1 cellular context compared by ENCODE assay signal in the genomic region with DNA sequence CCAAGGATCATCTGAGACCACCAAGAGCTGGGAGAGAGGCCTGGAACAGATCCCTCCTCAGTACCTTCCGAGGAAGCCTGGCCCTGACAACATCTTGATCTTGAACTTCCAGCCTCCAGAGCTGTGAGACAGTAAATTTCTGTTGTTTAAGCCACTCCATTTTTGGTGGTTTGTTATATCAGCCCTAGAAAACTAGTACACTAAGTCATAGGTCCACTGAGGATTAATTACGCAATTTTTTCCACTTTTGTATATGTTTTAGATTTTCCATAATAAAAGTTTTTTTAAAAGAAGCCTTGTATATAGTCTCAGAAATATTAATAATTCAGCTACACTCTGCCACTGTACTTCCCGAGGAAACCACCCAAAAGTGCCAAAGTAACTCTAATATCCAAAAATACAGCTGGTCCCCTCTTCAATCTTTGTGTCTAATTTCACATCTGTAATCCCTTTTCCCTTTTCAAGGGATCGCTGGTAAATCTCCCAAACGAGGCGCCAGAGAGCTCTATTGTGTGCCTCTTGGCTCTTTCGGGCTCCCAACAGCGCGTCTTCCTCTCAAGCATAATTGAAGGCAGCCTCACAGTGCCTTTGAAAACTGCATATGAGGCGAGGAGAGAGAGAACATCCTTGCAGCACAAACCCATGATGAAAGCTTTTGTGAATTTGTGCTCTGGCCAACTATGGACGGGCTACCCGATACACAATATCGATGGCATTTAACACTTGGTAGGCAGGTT.
TF ChIP-seq lines count a peak whose summit lies in the region.

No MANE protein-coding gene starts in this region.

TF ChIP-seq in HepG2, 621 proteins besides CTCF, POLR2A, EP300 and RAD21:
- no peak for TF ChIP-seq ZNF101 (CRISPR knock-in tag; IDR thresholded peaks at IDR 0.05; ENCODE audit: borderline replicate concordance, low read depth)
- no peak for TF ChIP-seq ZFAT (CRISPR knock-in tag; conservative IDR thresholded peaks at IDR 0.05)
- no peak for TF ChIP-seq ZNF496 (CRISPR knock-in tag; IDR thresholded peaks at IDR 0.05; ENCODE audit: insufficient replicate concordance)
- no peak for TF ChIP-seq MATR3 (CRISPR knock-in tag; IDR thresholded peaks at IDR 0.05)
- no peak for TF ChIP-seq SNRNP70 (IDR thresholded peaks at IDR 0.05; ENCODE audit: low read depth, low read length)
- TF ChIP-seq TARDBP (CRISPR knock-in tag; IDR thresholded peaks at IDR 0.05): no peak
- no peak for TF ChIP-seq STAG1 (CRISPR knock-in tag; IDR thresholded peaks at IDR 0.05)
- TF ChIP-seq PHB2 (IDR thresholded peaks at IDR 0.05; ENCODE audit: partially characterized antibody): no peak
- TF ChIP-seq NFRKB (IDR thresholded peaks at IDR 0.05): no peak
- no peak for TF ChIP-seq ZSCAN21 (CRISPR knock-in tag; IDR thresholded peaks at IDR 0.05; ENCODE audit: borderline replicate concordance)
